In the genomic region with DNA sequence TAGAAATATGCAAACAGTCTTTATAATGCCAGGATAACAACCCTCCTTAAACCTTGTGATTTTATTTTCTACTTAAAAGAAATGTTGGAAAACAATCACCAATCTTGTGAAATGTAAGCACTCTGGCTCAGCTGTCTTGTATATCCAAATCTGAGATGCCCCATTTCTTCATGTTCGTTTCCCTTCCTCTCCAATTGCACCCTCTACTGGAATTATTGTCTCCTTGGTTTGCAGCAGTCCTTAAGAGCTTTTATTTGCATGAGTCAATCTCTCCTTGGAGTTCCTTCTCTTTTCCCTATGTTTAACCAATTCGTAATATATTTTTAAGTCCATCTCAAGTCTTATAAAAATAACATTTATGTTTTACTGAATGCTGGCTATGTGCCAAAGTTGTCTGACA, we compare ENCODE assay signal across 10 cellular contexts.
DNase-seq lines count a peak whose midpoint lies in the region; ATAC-seq and TF ChIP-seq lines count a peak whose summit lies in the region.
"Had no signal": no experiment of that assay in that cellular context is flagged by ENCODE, and none has a peak within 500 bp of the region (broad histone marks: within the 10 kb centered on the region; RNA-seq: fewer than 3 reads in every experiment).

No MANE protein-coding gene starts in this region.

- POLR2A ChIA-PET in activated CD4-positive, alpha-beta memory T cell treated with anti-CD3 and anti-CD28 coated beads, Interleukin-2, amount 10 ng/mL, durations not matched to agents 7 days and 5 days (lab: Charles Lee), result no interaction called here

- ATAC-seq in HG02610 (IDR thresholded peaks at IDR 0.05; ENCODE audit: unreplicated experiment), result no peak

- H3K27me3 Mint-ChIP-seq in glutamatergic neuron (ENCODE audit: unreplicated experiment), result peaks cover 1% of the 10 kb centered on the region
- no peaks in the 10 kb centered on the region for H3K27me3 Mint-ChIP-seq in CD14-positive monocyte (ENCODE audit: low read depth in 3 of 3)
- H3K27me3 Mint-ChIP-seq in activated CD4-positive, alpha-beta memory T cell treated with anti-CD3 and anti-CD28 coated beads, Interleukin-2, amount 10 ng/mL, durations not matched to agents 7 days and 5 days, result no peaks in the 10 kb centered on the region
- H3K27me3 Mint-ChIP-seq: activated naive CD4-positive, alpha-beta T cell treated with anti-CD3 and anti-CD28 coated beads, Interleukin-2, amount 50 U/mL, for 24 hours had no signal

- H3K4me3 Mint-ChIP-seq in glutamatergic neuron (ENCODE audit: unreplicated experiment) (no peak overlapping the region), CD14-positive monocyte (no peak overlapping the region)
- no peak overlapping the region for H3K4me3 Mint-ChIP-seq in activated CD4-positive, alpha-beta memory T cell treated with anti-CD3 and anti-CD28 coated beads, Interleukin-2, amount 10 ng/mL, durations not matched to agents 7 days and 5 days
- H3K4me3 Mint-ChIP-seq: activated naive CD4-positive, alpha-beta T cell treated with anti-CD3 and anti-CD28 coated beads, Interleukin-2, amount 50 U/mL, for 24 hours had no signal

- H3K9me3 ChIP-seq in esophagus muscularis mucosa, result peaks cover 0 to 5% (median 0%) of the 10 kb centered on the region in 4 donors

- H3K27me3 ChIP-seq in esophagus muscularis mucosa, result no peaks in the 10 kb centered on the region

- TF ChIP-seq CTCF in glutamatergic neuron (IDR thresholded peaks at IDR 0.05; ENCODE audit: partially characterized antibody, unreplicated experiment) (peak; percentile 48), CD14-positive monocyte (IDR thresholded peaks at IDR 0.05) (no peak), esophagus muscularis mucosa (IDR thresholded peaks at IDR 0.05) (no peak)

- intact Hi-C loops in CD14-positive monocyte (cut with micrococcal nuclease), result no loop called here
- intact Hi-C loops in esophagus muscularis mucosa (cut with DNase I), result no loop called here

- H3K4me1 Mint-ChIP-seq in glutamatergic neuron (ENCODE audit: low read depth, unreplicated experiment) (peaks cover 30% of the 10 kb centered on the region), CD14-positive monocyte (no peaks in the 10 kb centered on the region)
- H3K4me1 Mint-ChIP-seq in activated CD4-positive, alpha-beta memory T cell treated with anti-CD3 and anti-CD28 coated beads, Interleukin-2, amount 10 ng/mL, durations not matched to agents 7 days and 5 days, result no peaks in the 10 kb centered on the region
- H3K4me1 Mint-ChIP-seq: activated naive CD4-positive, alpha-beta T cell treated with anti-CD3 and anti-CD28 coated beads, Interleukin-2, amount 50 U/mL, for 24 hours had no signal

- no peak overlapping the region for H3K27ac ChIP-seq in esophagus muscularis mucosa (replicated peaks in 1 of 4)
- H3K27ac ChIP-seq: RWPE1 had no signal

- H3K9me3 Mint-ChIP-seq in glutamatergic neuron (ENCODE audit: unreplicated experiment) (peaks cover 6% of the 10 kb centered on the region), CD14-positive monocyte (peaks cover 0 to 2% (median 0%) of the 10 kb centered on the region in 7 donors)
- peaks cover 11% of the 10 kb centered on the region for H3K9me3 Mint-ChIP-seq in activated CD4-positive, alpha-beta memory T cell treated with anti-CD3 and anti-CD28 coated beads, Interleukin-2, amount 10 ng/mL, durations not matched to agents 7 days and 5 days

- peak overlapping the region; percentile 44 for H3K27ac Mint-ChIP-seq in glutamatergic neuron (ENCODE audit: unreplicated experiment)
- H3K27ac Mint-ChIP-seq in CD14-positive monocyte, result no peak overlapping the region
- H3K27ac Mint-ChIP-seq in activated CD4-positive, alpha-beta memory T cell treated with anti-CD3 and anti-CD28 coated beads, Interleukin-2, amount 10 ng/mL, durations not matched to agents 7 days and 5 days, result no peak overlapping the region
- H3K27ac Mint-ChIP-seq: activated naive CD4-positive, alpha-beta T cell treated with anti-CD3 and anti-CD28 coated beads, Interleukin-2, amount 50 U/mL, for 24 hours had no signal

- WGBS in esophagus muscularis mucosa, result 20% methylated on average over 2 of the region's 2 CpGs

- CTCF ChIA-PET in activated CD4-positive, alpha-beta memory T cell treated with anti-CD3 and anti-CD28 coated beads, Interleukin-2, amount 10 ng/mL, durations not matched to agents 7 days and 5 days (lab: Charles Lee), result no interaction called here

- no peak overlapping the region for H3K4me3 ChIP-seq in esophagus muscularis mucosa

- H3K36me3 Mint-ChIP-seq in glutamatergic neuron (ENCODE audit: unreplicated experiment) (no peaks in the 10 kb centered on the region), CD14-positive monocyte (no peaks in the 10 kb centered on the region)
- no peaks in the 10 kb centered on the region for H3K36me3 Mint-ChIP-seq in activated CD4-positive, alpha-beta memory T cell treated with anti-CD3 and anti-CD28 coated beads, Interleukin-2, amount 10 ng/mL, durations not matched to agents 7 days and 5 days (ENCODE audit: low read depth)
- H3K36me3 Mint-ChIP-seq: activated naive CD4-positive, alpha-beta T cell treated with anti-CD3 and anti-CD28 coated beads, Interleukin-2, amount 50 U/mL, for 24 hours had no signal

- DNase-seq in DMS53 treated with DMSO at 0.1 percent for 48 hours (lab: John Stamatoyannopoulos, UW; ENCODE audit: unreplicated experiment) (peak; percentile 45), NCI-H1092 treated with DMSO at 0.1 percent for 48 hours (lab: John Stamatoyannopoulos, UW) (peak; percentile 57), SK-N-DZ (ENCODE audit: low spot score) (peak; percentile 74), glutamatergic neuron (no peak), CD14-positive monocyte (ENCODE audit: low spot score) (no peak), esophagus muscularis mucosa (ENCODE audit: extremely low spot score) (no peak)
- DNase-seq in activated CD4-positive, alpha-beta memory T cell treated with anti-CD3 and anti-CD28 coated beads, Interleukin-2, amount 10 ng/mL, durations not matched to agents 7 days and 5 days, result no peak

- no peaks in the 10 kb centered on the region for H3K36me3 ChIP-seq in esophagus muscularis mucosa

- no peaks in the 10 kb centered on the region for H3K4me1 ChIP-seq in esophagus muscularis mucosa

- no peak for TF ChIP-seq EP300 in esophagus muscularis mucosa (IDR thresholded peaks at IDR 0.05)

- TF ChIP-seq POLR2A in esophagus muscularis mucosa (IDR thresholded peaks at IDR 0.05; ENCODE audit: low read depth), result no peak

Comparison
In these comparisons a context has a peak if more than half of its experiments do, and no peak if none do; other contexts are left out.
1. DNase-seq: peak in DMS53 treated with DMSO at 0.1 percent for 48 hours (single experiment), NCI-H1092 treated with DMSO at 0.1 percent for 48 hours (single experiment) and SK-N-DZ (single experiment); none in glutamatergic neuron (single experiment), CD14-positive monocyte (single experiment), esophagus muscularis mucosa (single experiment) and activated CD4-positive, alpha-beta memory T cell treated with anti-CD3 and anti-CD28 coated beads, Interleukin-2, amount 10 ng/mL, durations not matched to agents 7 days and 5 days (single experiment).